In the genomic region with DNA sequence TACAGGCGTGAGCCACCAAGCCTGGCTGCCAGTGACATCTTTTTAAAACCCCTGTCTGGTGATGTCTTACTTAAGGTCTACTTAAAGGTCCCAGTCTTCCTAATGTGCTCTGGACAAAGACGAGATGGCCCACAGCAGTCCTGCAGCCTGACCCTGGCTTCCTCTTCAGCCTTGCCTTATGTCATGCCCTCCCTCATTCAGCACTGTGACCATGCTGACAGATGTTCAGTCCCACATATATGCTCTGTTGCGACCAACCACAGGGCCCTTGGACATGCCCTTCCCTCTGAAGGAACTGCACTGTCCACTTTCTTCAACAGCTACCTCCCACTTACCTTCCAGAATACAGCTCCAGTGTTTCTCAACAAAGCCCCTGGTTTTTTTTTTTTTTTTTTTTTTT, we compare ENCODE assay signal across 16 cellular contexts.
"Had no signal": no experiment of that assay in that cellular context is flagged by ENCODE, and none has a peak within 500 bp of the region (broad histone marks: within the 10 kb centered on the region; RNA-seq: fewer than 3 reads in every experiment).

No MANE protein-coding gene starts in this region.

- ATAC-seq: foreskin keratinocyte; left colon; right cardiac atrium; stimulated activated effector memory CD8-positive, alpha-beta T cell treated with anti-CD3 and anti-CD28 coated beads, Interleukin-12 subunit alpha, Interleukin-12 subunit beta, amount 100 ng/mL, for 72 hours; stimulated activated naive CD8-positive, alpha-beta T cell treated with anti-CD3 and anti-CD28 coated beads, Interleukin-15, Interleukin-2, amounts not matched to agents 100 U/mL and 50 U/mL, for 24 hours had no signal

- H3K4me1 ChIP-seq: foreskin keratinocyte, suprapubic skin, thyroid gland, uterus had no signal

- H3K4me3 ChIP-seq: hepatocyte, ovary, suprapubic skin, thyroid gland, uterus had no signal

- H3K27ac ChIP-seq: foreskin keratinocyte, hepatocyte, ovary, suprapubic skin, thyroid gland, uterus had no signal

- H3K9me3 ChIP-seq: ovary, suprapubic skin, thyroid gland, uterus had no signal

- H3K36me3 ChIP-seq: ovary, uterus had no signal

- DNase-seq: erythroblast; foreskin keratinocyte; left colon; mesendoderm; naive B cell; right cardiac atrium; small intestine; stimulated activated CD4-positive, alpha-beta T cell treated with anti-CD3 and anti-CD28 coated beads, Interleukin-4, amount 100 ng/mL, for 1 hour; stimulated activated CD8-positive, alpha-beta memory T cell treated with anti-CD3 and anti-CD28 coated beads, Interleukin-4, amount 100 ng/mL, for 48 hours; stimulated activated naive CD8-positive, alpha-beta T cell treated with anti-CD3 and anti-CD28 coated beads, Interleukin-15, Interleukin-2, amounts not matched to agents 100 U/mL and 50 U/mL, for 24 hours; thyroid gland; uterus had no signal

- H3K27me3 ChIP-seq: foreskin keratinocyte, hepatocyte, ovary, suprapubic skin, thyroid gland, uterus had no signal
